2 cellular contexts compared by ENCODE assay signal in the genomic region with DNA sequence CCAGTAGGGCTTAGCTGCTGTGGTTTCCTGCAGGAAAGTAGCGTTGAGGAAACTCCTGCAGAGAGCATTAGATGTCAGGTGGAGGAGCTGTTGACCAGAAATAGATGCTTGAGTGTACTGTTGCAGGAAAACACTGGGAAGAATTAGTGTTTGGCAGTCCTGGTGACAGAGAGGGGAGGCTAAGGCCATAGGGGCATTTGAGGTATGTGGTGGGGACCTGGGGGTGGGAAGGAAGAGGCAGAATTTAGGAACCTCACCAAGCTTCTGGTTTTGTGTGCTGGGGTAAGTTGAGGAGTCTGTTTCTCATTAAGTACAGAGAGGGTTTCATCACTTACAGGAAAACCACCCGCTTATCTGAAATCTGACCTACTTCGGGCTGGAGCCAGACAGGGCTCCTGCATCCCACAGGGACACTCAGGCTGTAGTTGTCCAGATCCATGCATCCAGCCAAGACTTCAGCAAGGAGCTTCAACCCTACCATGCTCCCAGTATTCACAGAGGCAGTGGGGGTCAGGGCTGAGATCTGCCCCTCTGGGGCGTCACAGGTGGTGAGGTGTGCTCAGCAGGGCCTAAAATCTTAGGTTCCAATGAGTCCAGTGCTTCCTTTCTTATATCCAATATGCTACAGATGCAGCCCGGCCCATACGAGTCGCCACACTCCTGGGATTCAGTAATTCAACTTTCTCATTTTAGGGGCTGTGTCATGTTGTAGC.
A peak's percentile ranks its signal among the peaks of the same experiment; 100 is the strongest.
TF ChIP-seq lines count a peak whose summit lies in the region.

No MANE protein-coding gene starts in this region.

TF ChIP-seq in SK-N-SH, 30 proteins besides CTCF, POLR2A, EP300 and RAD21 (continues in another document):
- TF ChIP-seq, protein P1, sequence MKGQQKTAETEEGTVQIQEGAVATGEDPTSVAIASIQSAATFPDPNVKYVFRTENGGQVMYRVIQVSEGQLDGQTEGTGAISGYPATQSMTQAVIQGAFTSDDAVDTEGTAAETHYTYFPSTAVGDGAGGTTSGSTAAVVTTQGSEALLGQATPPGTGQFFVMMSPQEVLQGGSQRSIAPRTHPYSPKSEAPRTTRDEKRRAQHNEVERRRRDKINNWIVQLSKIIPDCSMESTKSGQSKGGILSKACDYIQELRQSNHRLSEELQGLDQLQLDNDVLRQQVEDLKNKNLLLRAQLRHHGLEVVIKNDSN (IDR thresholded peaks at IDR 0.05; ENCODE audit: borderline replicate concordance, low read depth) = peak; percentile 16; the same call in 1 of the 2 replicates
- TF ChIP-seq, protein P2, sequence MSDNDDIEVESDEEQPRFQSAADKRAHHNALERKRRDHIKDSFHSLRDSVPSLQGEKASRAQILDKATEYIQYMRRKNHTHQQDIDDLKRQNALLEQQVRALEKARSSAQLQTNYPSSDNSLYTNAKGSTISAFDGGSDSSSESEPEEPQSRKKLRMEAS (IDR thresholded peaks at IDR 0.05; ENCODE audit: low read depth) = peak; percentile 24; the same call in 1 of the 2 replicates
- TF ChIP-seq EZH2phosphoT487 (IDR thresholded peaks at IDR 0.05; ENCODE audit: borderline replicate concordance, low read depth) (no peak), GABPA (IDR thresholded peaks at IDR 0.05; ENCODE audit: low read depth) (no peak), SMC3 (IDR thresholded peaks at IDR 0.05; ENCODE audit: low read depth, low read length) (peak; percentile 78), JUND (IDR thresholded peaks at IDR 0.05) (no peak; the same call in 1 of the 2 replicates), FOXM1 (IDR thresholded peaks at IDR 0.05; ENCODE audit: low read depth) (peak; percentile 47; the same call in 1 of the 2 replicates), NFIC (IDR thresholded peaks at IDR 0.05; ENCODE audit: borderline replicate concordance) (peak; percentile 80), ELF1 (IDR thresholded peaks at IDR 0.05) (no peak), GATA2 (CRISPR knock-in tag; IDR thresholded peaks at IDR 0.05) (peak; percentile 95), TAF1 (IDR thresholded peaks at IDR 0.05; ENCODE audit: borderline replicate concordance, low read depth, low read length) (0 out of 2 replicates have a peak, but pooled peaks have one; percentile 28), MXI1 (IDR thresholded peaks at IDR 0.05; ENCODE audit: low read depth, low read length) (peak; percentile 84; the same call in 1 of the 2 replicates), FOSL2 (IDR thresholded peaks at IDR 0.05; ENCODE audit: borderline replicate concordance, low read depth) (0 out of 2 replicates have a peak, but pooled peaks have one; percentile 7), TCF12 (IDR thresholded peaks at IDR 0.05) (peak; percentile 98), RFX5 (IDR thresholded peaks at IDR 0.05; ENCODE audit: low read length) (peak; percentile 32; the same call in 1 of the 2 replicates), NRF1 (IDR thresholded peaks at IDR 0.05; ENCODE audit: low read depth, low read length) (no peak), SIN3A (IDR thresholded peaks at IDR 0.05; ENCODE audit: borderline replicate concordance, low read depth, low read length) (no peak), RCOR1 (IDR thresholded peaks at IDR 0.05; ENCODE audit: low read length) (peak; percentile 84), POLR2AphosphoS5 (IDR thresholded peaks at IDR 0.05; ENCODE audit: low read depth, low read length) (peak; percentile 93), CHD2 (IDR thresholded peaks at IDR 0.05; ENCODE audit: low read length, partially characterized antibody) (peak; percentile 81), FOXJ3 (CRISPR knock-in tag; IDR thresholded peaks at IDR 0.05) (peak; percentile 75)
- TF ChIP-seq, protein P3, sequence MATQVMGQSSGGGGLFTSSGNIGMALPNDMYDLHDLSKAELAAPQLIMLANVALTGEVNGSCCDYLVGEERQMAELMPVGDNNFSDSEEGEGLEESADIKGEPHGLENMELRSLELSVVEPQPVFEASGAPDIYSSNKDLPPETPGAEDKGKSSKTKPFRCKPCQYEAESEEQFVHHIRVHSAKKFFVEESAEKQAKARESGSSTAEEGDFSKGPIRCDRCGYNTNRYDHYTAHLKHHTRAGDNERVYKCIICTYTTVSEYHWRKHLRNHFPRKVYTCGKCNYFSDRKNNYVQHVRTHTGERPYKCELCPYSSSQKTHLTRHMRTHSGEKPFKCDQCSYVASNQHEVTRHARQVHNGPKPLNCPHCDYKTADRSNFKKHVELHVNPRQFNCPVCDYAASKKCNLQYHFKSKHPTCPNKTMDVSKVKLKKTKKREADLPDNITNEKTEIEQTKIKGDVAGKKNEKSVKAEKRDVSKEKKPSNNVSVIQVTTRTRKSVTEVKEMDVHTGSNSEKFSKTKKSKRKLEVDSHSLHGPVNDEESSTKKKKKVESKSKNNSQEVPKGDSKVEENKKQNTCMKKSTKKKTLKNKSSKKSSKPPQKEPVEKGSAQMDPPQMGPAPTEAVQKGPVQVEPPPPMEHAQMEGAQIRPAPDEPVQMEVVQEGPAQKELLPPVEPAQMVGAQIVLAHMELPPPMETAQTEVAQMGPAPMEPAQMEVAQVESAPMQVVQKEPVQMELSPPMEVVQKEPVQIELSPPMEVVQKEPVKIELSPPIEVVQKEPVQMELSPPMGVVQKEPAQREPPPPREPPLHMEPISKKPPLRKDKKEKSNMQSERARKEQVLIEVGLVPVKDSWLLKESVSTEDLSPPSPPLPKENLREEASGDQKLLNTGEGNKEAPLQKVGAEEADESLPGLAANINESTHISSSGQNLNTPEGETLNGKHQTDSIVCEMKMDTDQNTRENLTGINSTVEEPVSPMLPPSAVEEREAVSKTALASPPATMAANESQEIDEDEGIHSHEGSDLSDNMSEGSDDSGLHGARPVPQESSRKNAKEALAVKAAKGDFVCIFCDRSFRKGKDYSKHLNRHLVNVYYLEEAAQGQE (IDR thresholded peaks at IDR 0.05; ENCODE audit: low read depth, low read length) = peak; percentile 68; the same call in 1 of the 2 replicates
- TF ChIP-seq, protein P4, sequence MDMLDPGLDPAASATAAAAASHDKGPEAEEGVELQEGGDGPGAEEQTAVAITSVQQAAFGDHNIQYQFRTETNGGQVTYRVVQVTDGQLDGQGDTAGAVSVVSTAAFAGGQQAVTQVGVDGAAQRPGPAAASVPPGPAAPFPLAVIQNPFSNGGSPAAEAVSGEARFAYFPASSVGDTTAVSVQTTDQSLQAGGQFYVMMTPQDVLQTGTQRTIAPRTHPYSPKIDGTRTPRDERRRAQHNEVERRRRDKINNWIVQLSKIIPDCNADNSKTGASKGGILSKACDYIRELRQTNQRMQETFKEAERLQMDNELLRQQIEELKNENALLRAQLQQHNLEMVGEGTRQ (IDR thresholded peaks at IDR 0.05; ENCODE audit: borderline replicate concordance, low read depth, low read length) = no peak
- TF ChIP-seq, protein P5, sequence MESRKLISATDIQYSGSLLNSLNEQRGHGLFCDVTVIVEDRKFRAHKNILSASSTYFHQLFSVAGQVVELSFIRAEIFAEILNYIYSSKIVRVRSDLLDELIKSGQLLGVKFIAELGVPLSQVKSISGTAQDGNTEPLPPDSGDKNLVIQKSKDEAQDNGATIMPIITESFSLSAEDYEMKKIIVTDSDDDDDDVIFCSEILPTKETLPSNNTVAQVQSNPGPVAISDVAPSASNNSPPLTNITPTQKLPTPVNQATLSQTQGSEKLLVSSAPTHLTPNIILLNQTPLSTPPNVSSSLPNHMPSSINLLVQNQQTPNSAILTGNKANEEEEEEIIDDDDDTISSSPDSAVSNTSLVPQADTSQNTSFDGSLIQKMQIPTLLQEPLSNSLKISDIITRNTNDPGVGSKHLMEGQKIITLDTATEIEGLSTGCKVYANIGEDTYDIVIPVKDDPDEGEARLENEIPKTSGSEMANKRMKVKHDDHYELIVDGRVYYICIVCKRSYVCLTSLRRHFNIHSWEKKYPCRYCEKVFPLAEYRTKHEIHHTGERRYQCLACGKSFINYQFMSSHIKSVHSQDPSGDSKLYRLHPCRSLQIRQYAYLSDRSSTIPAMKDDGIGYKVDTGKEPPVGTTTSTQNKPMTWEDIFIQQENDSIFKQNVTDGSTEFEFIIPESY (IDR thresholded peaks at IDR 0.05; ENCODE audit: borderline replicate concordance, low read depth) = peak; percentile 59; the same call in 1 of the 2 replicates

TF ChIP-seq in H1, 55 proteins besides CTCF, POLR2A, EP300 and RAD21:
- no peak for TF ChIP-seq ASH2L (IDR thresholded peaks at IDR 0.05; ENCODE audit: low read length)
- TF ChIP-seq HDAC2 (IDR thresholded peaks at IDR 0.05; ENCODE audit: borderline replicate concordance in 1 of 2, low read depth in 2 of 2, low read length in 2 of 2) = no peak
- TF ChIP-seq SP4 (IDR thresholded peaks at IDR 0.05; ENCODE audit: low read length) = no peak
- TF ChIP-seq BCL11A (IDR thresholded peaks at IDR 0.05; ENCODE audit: low read depth in 2 of 2, low read length in 2 of 2) = no peak
- no peak for TF ChIP-seq MAFK (IDR thresholded peaks at IDR 0.05; ENCODE audit: low read depth, low read length)
- TF ChIP-seq CBX8 (IDR thresholded peaks at IDR 0.05; ENCODE audit: borderline replicate concordance, low read depth, low read length) = no peak
- TF ChIP-seq RBBP5 (IDR thresholded peaks at IDR 0.05; ENCODE audit: borderline replicate concordance, low read depth, low read length) = no peak
- TF ChIP-seq, protein P6, sequence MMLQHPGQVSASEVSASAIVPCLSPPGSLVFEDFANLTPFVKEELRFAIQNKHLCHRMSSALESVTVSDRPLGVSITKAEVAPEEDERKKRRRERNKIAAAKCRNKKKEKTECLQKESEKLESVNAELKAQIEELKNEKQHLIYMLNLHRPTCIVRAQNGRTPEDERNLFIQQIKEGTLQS (IDR thresholded peaks at IDR 0.05; ENCODE audit: insufficient read depth, low read depth, low read length) = no peak
- no peak for TF ChIP-seq EGR1 (IDR thresholded peaks at IDR 0.05; ENCODE audit: borderline replicate concordance, low read depth, low read length)
- TF ChIP-seq POU5F1 (IDR thresholded peaks at IDR 0.05; ENCODE audit: low read depth, low read length) = no peak
- no peak for TF ChIP-seq SIN3A (conservative IDR thresholded peaks at IDR 0.05 in 1 of 2, IDR thresholded peaks at IDR 0.05 in 1 of 2; ENCODE audit: low read depth in 1 of 2, low read length in 2 of 2)
- no peak for TF ChIP-seq JUN (IDR thresholded peaks at IDR 0.05; ENCODE audit: low read depth, low read length)
- TF ChIP-seq SRF (IDR thresholded peaks at IDR 0.05; ENCODE audit: low read depth, low read length) = no peak
- no peak for TF ChIP-seq BACH1 (IDR thresholded peaks at IDR 0.05; ENCODE audit: low read length)
- TF ChIP-seq CEBPB (IDR thresholded peaks at IDR 0.05; ENCODE audit: low read depth, low read length) = no peak
- no peak for TF ChIP-seq GABPA (IDR thresholded peaks at IDR 0.05; ENCODE audit: borderline replicate concordance, insufficient read depth, low read length)
- TF ChIP-seq ZNF274 (IDR thresholded peaks at IDR 0.05; ENCODE audit: borderline replicate concordance, extremely low read depth, low read length) = no peak
- TF ChIP-seq, protein P7, sequence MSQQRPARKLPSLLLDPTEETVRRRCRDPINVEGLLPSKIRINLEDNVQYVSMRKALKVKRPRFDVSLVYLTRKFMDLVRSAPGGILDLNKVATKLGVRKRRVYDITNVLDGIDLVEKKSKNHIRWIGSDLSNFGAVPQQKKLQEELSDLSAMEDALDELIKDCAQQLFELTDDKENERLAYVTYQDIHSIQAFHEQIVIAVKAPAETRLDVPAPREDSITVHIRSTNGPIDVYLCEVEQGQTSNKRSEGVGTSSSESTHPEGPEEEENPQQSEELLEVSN (IDR thresholded peaks at IDR 0.05) = no peak
- no peak for TF ChIP-seq KDM5A (IDR thresholded peaks at IDR 0.05; ENCODE audit: low read length)
